Comparison of ENCODE assay signal across 12 cellular contexts in genomic region chr6:154411076-154411475, GRCh38. TPM values are rescaled to one million over a fixed set of nuclear protein-coding genes. Genes with fewer than 3 reads are reported as not detected.
DNase-seq lines count a peak whose midpoint lies in the region; ATAC-seq and TF ChIP-seq lines count a peak whose summit lies in the region.
"Had no signal": no experiment of that assay in that cellular context is flagged by ENCODE, and none has a peak within 500 bp of the region (broad histone marks: within the 10 kb centered on the region; RNA-seq: fewer than 3 reads in every experiment).

No MANE protein-coding gene starts in this region.

- H3K9ac ChIP-seq in HUES48 (ENCODE audit: low read depth, low read length) (no peak overlapping the region), stomach smooth muscle (ENCODE audit: low read length in 2 of 2) (peak overlapping the region; percentile 1 to 62)
- H3K9ac ChIP-seq: neural progenitor cell had no signal

- no peak overlapping the region for H3K27ac Mint-ChIP-seq in stimulated activated naive B cell treated with anti-CD40 and anti-IgM and Interleukin-4, amounts not matched to agents 10 μg/mL and 1 μg/mL and 100 μg/mL, for 72 hours
- no peak overlapping the region for H3K27ac Mint-ChIP-seq in effector memory CD8-positive, alpha-beta T cell
- H3K27ac Mint-ChIP-seq: neural progenitor cell had no signal

- H3K27me3 ChIP-seq in HUES48 (ENCODE audit: control insufficient read depth, insufficient read depth, low read length) (no peaks in the 10 kb centered on the region), body of pancreas (no peaks in the 10 kb centered on the region), layer of hippocampus (ENCODE audit: control insufficient read depth, insufficient read depth, low read length) (no peaks in the 10 kb centered on the region), stomach smooth muscle (ENCODE audit: control insufficient read depth in 1 of 2, insufficient read depth in 2 of 2, low read length in 2 of 2) (no peaks in the 10 kb centered on the region), lower lobe of right lung (ENCODE audit: low read depth) (no peaks in the 10 kb centered on the region)
- H3K27me3 ChIP-seq: neural progenitor cell had no signal

- ATAC-seq in body of pancreas (no peak), lower lobe of right lung (no peak)
- no peak for ATAC-seq in stimulated activated naive B cell treated with anti-CD40 and anti-IgM and Interleukin-4, amounts not matched to agents 10 μg/mL and 1 μg/mL and 100 μg/mL, for 72 hours (replicated peaks)
- no peak for ATAC-seq in effector memory CD8-positive, alpha-beta T cell (replicated peaks)

- peaks cover 5% of the 10 kb centered on the region; the same call in 1 of the 2 replicates for H3K36me3 ChIP-seq in HUES48 (ENCODE audit: control insufficient read depth, insufficient read depth, low read length)
- peaks cover 3 to 18% of the 10 kb centered on the region in 2 donors for H3K36me3 ChIP-seq in body of pancreas (replicated peaks in 1 of 2; ENCODE audit: insufficient read depth in 1 of 2, low read depth in 2 of 2)
- peaks cover 10 to 11% of the 10 kb centered on the region in 2 donors for H3K36me3 ChIP-seq in stomach smooth muscle (ENCODE audit: control insufficient read depth in 2 of 2, insufficient read depth in 2 of 2, low read length in 2 of 2)
- H3K36me3 ChIP-seq in lower lobe of right lung = no peaks in the 10 kb centered on the region
- H3K36me3 ChIP-seq: neural progenitor cell had no signal

- intact Hi-C loops in body of pancreas (cut with DNase I) (loop anchor here (10.0 kb wide), 1 partner anchor 94 kb away; no protein-coding TSS in a partner anchor), lower lobe of right lung (cut with DNase I) (no loop called here)

- TF ChIP-seq POLR2A in body of pancreas (IDR thresholded peaks at IDR 0.05) = no peak

- TF ChIP-seq CTCF in body of pancreas (IDR thresholded peaks at IDR 0.05) (no peak), lower lobe of right lung (IDR thresholded peaks at IDR 0.05) (no peak)

- no peaks in the 10 kb centered on the region for H3K36me3 Mint-ChIP-seq in stimulated activated naive B cell treated with anti-CD40 and anti-IgM and Interleukin-4, amounts not matched to agents 10 μg/mL and 1 μg/mL and 100 μg/mL, for 72 hours
- H3K36me3 Mint-ChIP-seq in effector memory CD8-positive, alpha-beta T cell (ENCODE audit: insufficient read depth) = no peaks in the 10 kb centered on the region

- H3K4me1 Mint-ChIP-seq in stimulated activated naive B cell treated with anti-CD40 and anti-IgM and Interleukin-4, amounts not matched to agents 10 μg/mL and 1 μg/mL and 100 μg/mL, for 72 hours = no peaks in the 10 kb centered on the region
- H3K4me1 Mint-ChIP-seq in effector memory CD8-positive, alpha-beta T cell (ENCODE audit: low read depth in 2 of 2) = peaks cover 0 to 3% of the 10 kb centered on the region in 2 donors

- H3K4me1 ChIP-seq in HUES48 (ENCODE audit: control insufficient read depth, insufficient read depth, low read length) (peaks cover 10% of the 10 kb centered on the region), body of pancreas (peaks cover 33% of the 10 kb centered on the region), stomach smooth muscle (ENCODE audit: control insufficient read depth, insufficient read depth, low read length) (peaks cover 23% of the 10 kb centered on the region), lower lobe of right lung (peaks cover 14% of the 10 kb centered on the region)
- H3K4me1 ChIP-seq: neural progenitor cell had no signal

- H3K4me3 Mint-ChIP-seq in stimulated activated naive B cell treated with anti-CD40 and anti-IgM and Interleukin-4, amounts not matched to agents 10 μg/mL and 1 μg/mL and 100 μg/mL, for 72 hours = no peak overlapping the region
- no peak overlapping the region for H3K4me3 Mint-ChIP-seq in effector memory CD8-positive, alpha-beta T cell
- H3K4me3 Mint-ChIP-seq: neural progenitor cell had no signal

- H3K4me3 ChIP-seq in HUES48 (ENCODE audit: low read depth, low read length) = no peak overlapping the region
- no peak overlapping the region for H3K4me3 ChIP-seq in body of pancreas
- H3K4me3 ChIP-seq in stomach smooth muscle (ENCODE audit: low read length in 2 of 2) = peak overlapping the region; percentile 10 to 33
- no peak overlapping the region for H3K4me3 ChIP-seq in lower lobe of right lung
- H3K4me3 ChIP-seq: neural progenitor cell had no signal

- H3K9me3 ChIP-seq in HUES48 (ENCODE audit: control insufficient read depth, insufficient read depth, low read length) (no peaks in the 10 kb centered on the region), body of pancreas (no peaks in the 10 kb centered on the region), stomach smooth muscle (ENCODE audit: control insufficient read depth in 2 of 2, low read length in 2 of 2) (no peaks in the 10 kb centered on the region), lower lobe of right lung (no peaks in the 10 kb centered on the region)

- H3K9me3 Mint-ChIP-seq in stimulated activated naive B cell treated with anti-CD40 and anti-IgM and Interleukin-4, amounts not matched to agents 10 μg/mL and 1 μg/mL and 100 μg/mL, for 72 hours = peaks cover 6 to 7% of the 10 kb centered on the region in 2 donors
- no peaks in the 10 kb centered on the region for H3K9me3 Mint-ChIP-seq in effector memory CD8-positive, alpha-beta T cell
- H3K9me3 Mint-ChIP-seq: neural progenitor cell had no signal

- H3K27me3 Mint-ChIP-seq in stimulated activated naive B cell treated with anti-CD40 and anti-IgM and Interleukin-4, amounts not matched to agents 10 μg/mL and 1 μg/mL and 100 μg/mL, for 72 hours = peaks cover 0 to 8% of the 10 kb centered on the region in 2 donors
- H3K27me3 Mint-ChIP-seq in effector memory CD8-positive, alpha-beta T cell = peaks cover 16 to 50% of the 10 kb centered on the region in 2 donors

- DNase-seq in body of pancreas (no peak), NCI-H82 treated with DMSO at 0.1 percent for 48 hours (lab: John Stamatoyannopoulos, UW; ENCODE audit: unreplicated experiment) (no peak), lower lobe of right lung (no peak)
- no peak for DNase-seq in stimulated activated naive B cell treated with anti-CD40 and anti-IgM and Interleukin-4, amounts not matched to agents 10 μg/mL and 1 μg/mL and 100 μg/mL, for 72 hours
- no peak for DNase-seq in effector memory CD8-positive, alpha-beta T cell
- DNase-seq: H7, RPMI8226 had no signal

- 90 to 91% methylated on average over 5 of the region's 5 CpGs for WGBS in body of pancreas, 2 donors

- H3K27ac ChIP-seq in HUES48 (ENCODE audit: low read depth, low read length) (peak overlapping the region; percentile 39), body of pancreas (peak overlapping the region; percentile 52 to 74 (median 69)), layer of hippocampus (ENCODE audit: low read depth, low read length) (peak overlapping the region; percentile 71), stomach smooth muscle (ENCODE audit: low read length) (peak overlapping the region; percentile 82), lower lobe of right lung (no peak overlapping the region)
- H3K27ac ChIP-seq: neural progenitor cell had no signal

RNA-seq across cellular contexts. Expression of gene IPCEF1, which starts 54.5 kb away (rescaled TPM):
- total RNA-seq in body of pancreas (1 to 10 TPM; 3.0 to 5.7 TPM), lower lobe of right lung (7.9 TPM)
- total RNA-seq: LHCN-M2 had no signal

Comparison
In these comparisons a context has a peak if more than half of its experiments do, and no peak if none do; other contexts are left out.
1. H3K4me3 ChIP-seq: peak in stomach smooth muscle (2 of 2); none in HUES48 (single experiment), body of pancreas (0 of 2) and lower lobe of right lung (single experiment).